ENCODE assay signal across 1 cellular context in the genomic region with DNA sequence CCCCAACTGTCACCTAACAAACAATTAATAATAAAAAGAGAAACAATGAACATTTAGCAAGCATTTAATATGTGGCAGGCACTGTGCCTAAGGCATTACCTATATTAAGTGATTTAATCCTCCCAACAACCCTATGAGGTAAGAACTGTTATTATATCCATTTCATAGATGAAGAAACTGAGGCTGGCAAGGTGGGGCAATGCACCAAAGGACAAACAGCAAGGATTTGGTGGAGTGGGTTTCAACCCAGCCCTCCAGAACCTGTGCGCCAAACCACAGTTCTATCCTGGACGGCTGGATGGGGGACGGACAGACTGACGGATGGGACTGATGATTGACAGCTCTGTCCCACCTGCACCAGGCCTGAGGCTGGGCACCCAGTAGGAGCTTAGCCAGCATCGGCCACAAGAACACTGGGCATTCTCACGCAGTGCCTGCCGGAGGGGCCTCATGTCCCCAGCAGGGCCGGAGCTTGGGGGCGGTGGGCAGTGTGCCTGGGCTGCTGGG.
TF ChIP-seq lines count a peak whose summit lies in the region.

No MANE protein-coding gene starts in this region.

TF ChIP-seq in H1, 55 proteins besides CTCF, POLR2A, EP300 and RAD21:
- no peak for TF ChIP-seq NRF1 (IDR thresholded peaks at IDR 0.05; ENCODE audit: low read depth, low read length)
- TF ChIP-seq KDM5A (IDR thresholded peaks at IDR 0.05; ENCODE audit: low read length) = no peak
- no peak for TF ChIP-seq CREB1 (IDR thresholded peaks at IDR 0.05)
- no peak for TF ChIP-seq CHD1 (IDR thresholded peaks at IDR 0.05; ENCODE audit: low read depth, low read length)
- no peak for TF ChIP-seq POLR2AphosphoS5 (IDR thresholded peaks at IDR 0.05; ENCODE audit: low read depth, low read length)
- no peak for TF ChIP-seq RBBP5 (IDR thresholded peaks at IDR 0.05; ENCODE audit: borderline replicate concordance, low read depth, low read length)
- TF ChIP-seq HDAC6 (IDR thresholded peaks at IDR 0.05; ENCODE audit: low read depth, low read length) = no peak
- no peak for TF ChIP-seq CEBPB (IDR thresholded peaks at IDR 0.05; ENCODE audit: low read depth, low read length)
- no peak for TF ChIP-seq SUZ12 (IDR thresholded peaks at IDR 0.05; ENCODE audit: low read length)
- no peak for TF ChIP-seq RNF2 (IDR thresholded peaks at IDR 0.05; ENCODE audit: borderline replicate concordance, low read depth, low read length, missing control alignments, poor library complexity, severe bottlenecking)
- TF ChIP-seq EZH2 (IDR thresholded peaks at IDR 0.05; ENCODE audit: low read depth, low read length, severe bottlenecking) = no peak
- no peak for TF ChIP-seq MAFK (IDR thresholded peaks at IDR 0.05; ENCODE audit: low read depth, low read length)
- no peak for TF ChIP-seq POU5F1 (IDR thresholded peaks at IDR 0.05; ENCODE audit: low read depth, low read length)
- no peak for TF ChIP-seq NANOG (IDR thresholded peaks at IDR 0.05; ENCODE audit: insufficient read depth, low read depth, low read length, poor library complexity, severe bottlenecking)
- no peak for TF ChIP-seq RXRA (IDR thresholded peaks at IDR 0.05; ENCODE audit: insufficient read depth, low read depth, low read length)
- no peak for TF ChIP-seq SP4 (IDR thresholded peaks at IDR 0.05; ENCODE audit: low read length)
- no peak for TF ChIP-seq SRF (IDR thresholded peaks at IDR 0.05; ENCODE audit: low read depth, low read length)
- no peak for TF ChIP-seq YY1 (IDR thresholded peaks at IDR 0.05; ENCODE audit: low read depth, low read length)
- no peak for TF ChIP-seq CTBP2 (IDR thresholded peaks at IDR 0.05; ENCODE audit: borderline replicate concordance, insufficient read depth, insufficient read length, low read length)
